In genomic region chr3:192831111-192831644, GRCh38 we compare ENCODE assay signal across 1 cellular context.
TF ChIP-seq lines count a peak whose summit lies in the region.

No MANE protein-coding gene starts in this region.

TF ChIP-seq in GM12878, 131 proteins besides CTCF, POLR2A, EP300 and RAD21 (continued from another document):
- TF ChIP-seq ZBTB11 (CRISPR knock-in tag; IDR thresholded peaks at IDR 0.05) (peak; percentile 87), BRCA1 (IDR thresholded peaks at IDR 0.05; ENCODE audit: low read depth, low read length) (no peak), ZNF217 (IDR thresholded peaks at IDR 0.05) (no peak), HDGF (IDR thresholded peaks at IDR 0.05) (no peak), YY1 (IDR thresholded peaks at IDR 0.05; ENCODE audit: low read depth, low read length) (0 out of 2 replicates have a peak, but pooled peaks have one; percentile 10), ZNF687 (IDR thresholded peaks at IDR 0.05) (peak; percentile 71), DPF2 (IDR thresholded peaks at IDR 0.05) (peak; percentile 64; the same call in 1 of the 2 replicates), GATAD2B (conservative IDR thresholded peaks at IDR 0.05; ENCODE audit: low read depth) (0 out of 2 replicates have a peak, but pooled peaks have one; percentile 16), KAT2A (conservative IDR thresholded peaks at IDR 0.05; ENCODE audit: control insufficient read depth, low read depth, low read length) (no peak), SIX5 (IDR thresholded peaks at IDR 0.05; ENCODE audit: low read depth, low read length, severe bottlenecking) (peak; percentile 6), E2F8 (IDR thresholded peaks at IDR 0.05; ENCODE audit: low read depth, partially characterized antibody) (no peak), SRF (IDR thresholded peaks at IDR 0.05; ENCODE audit: low read depth in 2 of 2, low read length in 2 of 2) (no peak), MYB (IDR thresholded peaks at IDR 0.05; ENCODE audit: borderline replicate concordance, low read depth, low read length) (no peak), MAX (IDR thresholded peaks at IDR 0.05; ENCODE audit: low read depth, low read length) (0 out of 2 replicates have a peak, but pooled peaks have one; percentile 30), SMARCA5 (IDR thresholded peaks at IDR 0.05) (no peak), RUNX3 (IDR thresholded peaks at IDR 0.05; ENCODE audit: low read length) (peak; percentile 80), IKZF2 (IDR thresholded peaks at IDR 0.05) (peak; percentile 61 to 68), CBFB (IDR thresholded peaks at IDR 0.05; ENCODE audit: low read depth) (no peak; the same call in 1 of the 2 replicates), RELB (IDR thresholded peaks at IDR 0.05; ENCODE audit: low read depth) (peak; percentile 33; the same call in 1 of the 2 replicates), IRF4 (IDR thresholded peaks at IDR 0.05; ENCODE audit: low read depth, low read length) (0 out of 2 replicates have a peak, but pooled peaks have one; percentile 7), ATF3 (IDR thresholded peaks at IDR 0.05; ENCODE audit: borderline replicate concordance, extremely low read depth, low read depth, low read length) (no peak), TCF12 (IDR thresholded peaks at IDR 0.05; ENCODE audit: low read depth, low read length) (no peak), MTA2 (IDR thresholded peaks at IDR 0.05; ENCODE audit: low read depth) (no peak), KDM1A (IDR thresholded peaks at IDR 0.05; ENCODE audit: borderline replicate concordance) (no peak), EED (IDR thresholded peaks at IDR 0.05; ENCODE audit: low read depth) (peak; percentile 75), TARDBP (IDR thresholded peaks at IDR 0.05; ENCODE audit: borderline replicate concordance) (no peak), SP1 (IDR thresholded peaks at IDR 0.05; ENCODE audit: low read depth, low read length) (peak; percentile 7), HCFC1 (IDR thresholded peaks at IDR 0.05; ENCODE audit: low read length) (no peak), TCF7 (IDR thresholded peaks at IDR 0.05; ENCODE audit: borderline replicate concordance) (peak; percentile 80; the same call in 1 of the 2 replicates), ZBED1 (IDR thresholded peaks at IDR 0.05; ENCODE audit: borderline replicate concordance) (0 out of 2 replicates have a peak, but pooled peaks have one; percentile 46), POU2F2 (IDR thresholded peaks at IDR 0.05; ENCODE audit: borderline replicate concordance, low read depth, low read length) (no peak), SPI1 (IDR thresholded peaks at IDR 0.05; ENCODE audit: borderline replicate concordance, insufficient read depth, low read depth, low read length) (no peak), ATF2 (IDR thresholded peaks at IDR 0.05; ENCODE audit: low read length) (peak; percentile 20; the same call in 1 of the 2 replicates), ZNF207 (IDR thresholded peaks at IDR 0.05; ENCODE audit: borderline replicate concordance) (no peak), FOXM1 (IDR thresholded peaks at IDR 0.05; ENCODE audit: low read depth, low read length) (no peak), NBN (IDR thresholded peaks at IDR 0.05) (peak; percentile 29; the same call in 1 of the 2 replicates), CHD2 (IDR thresholded peaks at IDR 0.05; ENCODE audit: borderline replicate concordance, low read depth, low read length) (no peak), ZBTB40 (IDR thresholded peaks at IDR 0.05; ENCODE audit: borderline replicate concordance) (peak; percentile 74; the same call in 1 of the 2 replicates), EZH2 (IDR thresholded peaks at IDR 0.05; ENCODE audit: borderline replicate concordance, control insufficient read depth, low read depth, low read length) (no peak)
